ENCODE assay signal across 8 cellular contexts in the genomic region with DNA sequence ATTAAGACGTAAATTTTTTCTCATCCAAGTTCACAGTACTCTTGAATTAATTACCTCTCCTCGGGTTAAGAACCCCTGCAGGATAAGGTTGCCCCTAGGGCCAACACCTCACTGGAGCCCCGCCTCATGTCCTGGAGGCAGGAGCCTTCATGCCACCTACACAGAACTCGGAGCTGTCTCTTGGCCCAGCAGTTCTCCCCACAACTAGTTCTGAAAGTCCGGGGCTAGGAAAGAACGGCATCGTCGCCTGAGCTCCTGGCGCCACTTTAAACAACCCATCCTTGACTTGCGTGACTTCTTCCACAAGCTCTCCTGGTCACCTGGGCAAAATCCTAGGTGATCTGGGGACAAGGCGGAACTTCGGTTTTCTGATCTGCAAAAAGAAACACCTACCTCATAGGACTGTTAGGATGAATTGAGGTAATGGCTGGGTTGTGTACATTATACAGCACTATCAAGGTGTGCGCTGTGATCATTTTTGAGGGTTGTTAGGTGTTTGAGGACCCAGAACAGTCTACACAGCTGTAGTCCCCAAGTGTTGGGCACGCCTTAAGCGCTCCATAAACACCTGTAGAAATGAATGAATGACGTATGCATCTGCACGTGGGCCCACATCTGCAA. TPM values are rescaled to one million over a fixed set of nuclear protein-coding genes. Genes with fewer than 3 reads are reported as not detected.
DNase-seq lines count a peak whose midpoint lies in the region; ATAC-seq, FAIRE-seq and TF ChIP-seq lines count a peak whose summit lies in the region.

No MANE protein-coding gene starts in this region.

- FAIRE-seq in HepG2 (lab: Jason Lieb, UNC): no peak

- BruUV-seq in HepG2 (replicated peaks; lab: Mats Ljungman, UMichigan): TSS peak; percentile 70

- H3K9ac ChIP-seq in HepG2 (ENCODE audit: insufficient read depth, low read depth, low read length): peak overlapping the region; percentile 57

- no peak for DNase-seq in activated T-cell treated with anti-CD3 and anti-CD28 coated beads, Interleukin-2, amount 50 U/mL, for 24 hours
- no peak for DNase-seq in activated T-cell treated with anti-CD3 and anti-CD28 coated beads, Interleukin-2, amount 50 U/mL, for 48 hours
- no peak for DNase-seq in ascending aorta (ENCODE audit: low spot score in 2 of 2)
- no peak for DNase-seq in HepG2 (ENCODE audit: low spot score)
- no peak for DNase-seq in thoracic aorta (ENCODE audit: low spot score)
- no peak for DNase-seq in NCI-H1436 treated with DMSO at 0.1 percent for 48 hours (lab: John Stamatoyannopoulos, UW)
- no peak for DNase-seq in NCI-H187 (lab: John Stamatoyannopoulos, UW)

- intact Hi-C loops in ascending aorta (cut with DNase I): loop anchor here (5.0 kb wide), 1 partner anchor 74 kb away; no protein-coding TSS in a partner anchor
- intact Hi-C loops in HepG2 (cut with micrococcal nuclease; ENCODE audit: unreplicated experiment): loop anchor here (1.0 to 5.0 kb wide), 2 partner anchors 87 to 131 kb away; partner anchors contain the start of gene PDK1

- ATAC-seq in HepG2 (peak; percentile 1; the same call in 1 of the 3 replicates), thoracic aorta (ENCODE audit: insufficient number of reproducible peaks, low FRiP score, low read depth) (no peak), GM21515 (IDR thresholded peaks at IDR 0.05; ENCODE audit: unreplicated experiment) (no peak)

- peaks cover 8% of the 10 kb centered on the region; the same call in 1 of the 2 replicates for H4K20me1 ChIP-seq in HepG2 (ENCODE audit: insufficient read depth, low read length)

- TF ChIP-seq EP300 in HepG2 (IDR thresholded peaks at IDR 0.05; ENCODE audit: low read depth in 2 of 2, low read length in 2 of 2): no peak
- no peak for TF ChIP-seq EP300 in HepG2 (CRISPR knock-in tag; IDR thresholded peaks at IDR 0.05; ENCODE audit: borderline replicate concordance)

- peaks cover 33% of the 10 kb centered on the region for H3K79me2 ChIP-seq in HepG2 (ENCODE audit: insufficient read depth, low read length)

- H3K9me3 ChIP-seq in ascending aorta (no peaks in the 10 kb centered on the region), HepG2 (ENCODE audit: low read length) (no peaks in the 10 kb centered on the region), thoracic aorta (no peaks in the 10 kb centered on the region)

- H3K27ac Mint-ChIP-seq in activated T-cell treated with anti-CD3 and anti-CD28 coated beads, Interleukin-2, amount 50 U/mL, for 24 hours: peak overlapping the region; percentile 77

- H3K4me1 ChIP-seq in ascending aorta (peaks cover 5 to 7% of the 10 kb centered on the region in 2 donors), HepG2 (ENCODE audit: insufficient read depth, low read length) (peaks cover 33% of the 10 kb centered on the region), thoracic aorta (ENCODE audit: control insufficient read depth in 1 of 2, low read depth in 2 of 2) (peaks cover 5 to 21% of the 10 kb centered on the region in 2 donors)

- H3K4me1 Mint-ChIP-seq in activated T-cell treated with anti-CD3 and anti-CD28 coated beads, Interleukin-2, amount 50 U/mL, for 24 hours (ENCODE audit: low read depth): peaks cover 74% of the 10 kb centered on the region

- H3K4me3 ChIP-seq in ascending aorta (peak overlapping the region; percentile 68 to 85), HepG2 (replicated peaks in 1 of 3; ENCODE audit: insufficient read depth in 1 of 3, low read depth in 2 of 3, low read length in 3 of 3) (peak overlapping the region; percentile 65 to 97 (median 90); a peak in 5 of 6 replicates), thoracic aorta (peak overlapping the region; percentile 84)

- H3K36me3 ChIP-seq in ascending aorta (no peaks in the 10 kb centered on the region), HepG2 (replicated peaks in 1 of 2; ENCODE audit: control insufficient read depth in 1 of 2, insufficient read depth in 2 of 2, low read length in 2 of 2) (no peaks in the 10 kb centered on the region), thoracic aorta (no peaks in the 10 kb centered on the region)

- H3K27me3 Mint-ChIP-seq in activated T-cell treated with anti-CD3 and anti-CD28 coated beads, Interleukin-2, amount 50 U/mL, for 24 hours: peaks cover 2% of the 10 kb centered on the region

- H3K4me3 Mint-ChIP-seq in activated T-cell treated with anti-CD3 and anti-CD28 coated beads, Interleukin-2, amount 50 U/mL, for 24 hours: peak overlapping the region; percentile 76

- H3K4me2 ChIP-seq in HepG2 (ENCODE audit: low read depth, low read length): peak overlapping the region; percentile 81

- POLR2A ChIA-PET in HepG2 (lab: Yijun Ruan, JAX): interaction anchor here (0.7 to 5.2 kb wide), 10 partner anchors 14 to 321 kb away, joined by 3 to 88 read pairs (median 4); no protein-coding TSS in a partner anchor

- TF ChIP-seq POLR2A in HepG2 (IDR thresholded peaks at IDR 0.05; ENCODE audit: insufficient read depth in 1 of 2, low read depth in 2 of 2, low read length in 2 of 2): no peak

- in situ Hi-C loops in HepG2 (cut with HindIII; ENCODE audit: extremely low pct_ligation_motif_present, low pct_unique_long_range_greater_than_20kb): loop anchor here (5.0 kb wide), 1 partner anchor 36 kb away; no protein-coding TSS in a partner anchor

- WGBS in HepG2 (ENCODE audit: low lambda C conversion rate): 63% methylated on average over 17 of the region's 17 CpGs

- H3K27me3 ChIP-seq in ascending aorta (no peaks in the 10 kb centered on the region), HepG2 (ENCODE audit: control insufficient read depth in 1 of 2, insufficient read depth in 2 of 2, low read length in 2 of 2) (peaks cover 1 to 12% of the 10 kb centered on the region in 2 experiments; a peak in 2 of 5 replicates), thoracic aorta (replicated peaks; ENCODE audit: insufficient read depth) (no peaks in the 10 kb centered on the region)

- H3K36me3 Mint-ChIP-seq in activated T-cell treated with anti-CD3 and anti-CD28 coated beads, Interleukin-2, amount 50 U/mL, for 24 hours (ENCODE audit: low read depth): no peaks in the 10 kb centered on the region

- peak overlapping the region; percentile 15 for H2AFZ ChIP-seq in HepG2 (ENCODE audit: low read length)

- TF ChIP-seq CTCF in ascending aorta (IDR thresholded peaks at IDR 0.05) (no peak), HepG2 (CRISPR knock-in tag; IDR thresholded peaks at IDR 0.05) (no peak), thoracic aorta (IDR thresholded peaks at IDR 0.05) (no peak)

- CTCF ChIA-PET in HepG2 (lab: Yijun Ruan, JAX; ENCODE audit: low intra/inter-chr PET ratio, low total read pairs): interaction anchor here (3.0 kb wide), 2 partner anchors 35 to 39 kb away, joined by 12 to 17 read pairs; no protein-coding TSS in a partner anchor

- TF ChIP-seq RAD21 in HepG2 (CRISPR knock-in tag; IDR thresholded peaks at IDR 0.05): no peak

- no peaks in the 10 kb centered on the region for H3K9me3 Mint-ChIP-seq in activated T-cell treated with anti-CD3 and anti-CD28 coated beads, Interleukin-2, amount 50 U/mL, for 24 hours

- H3K27ac ChIP-seq in ascending aorta: no peak overlapping the region
- peak overlapping the region; percentile 86 for H3K27ac ChIP-seq in HepG2 (ENCODE audit: extremely low read length, insufficient read depth, low read length)
- H3K27ac ChIP-seq in thoracic aorta: no peak overlapping the region

TF ChIP-seq in HepG2, 621 proteins besides CTCF, POLR2A, EP300 and RAD21 (continues in another document):
- TF ChIP-seq, protein P1, sequence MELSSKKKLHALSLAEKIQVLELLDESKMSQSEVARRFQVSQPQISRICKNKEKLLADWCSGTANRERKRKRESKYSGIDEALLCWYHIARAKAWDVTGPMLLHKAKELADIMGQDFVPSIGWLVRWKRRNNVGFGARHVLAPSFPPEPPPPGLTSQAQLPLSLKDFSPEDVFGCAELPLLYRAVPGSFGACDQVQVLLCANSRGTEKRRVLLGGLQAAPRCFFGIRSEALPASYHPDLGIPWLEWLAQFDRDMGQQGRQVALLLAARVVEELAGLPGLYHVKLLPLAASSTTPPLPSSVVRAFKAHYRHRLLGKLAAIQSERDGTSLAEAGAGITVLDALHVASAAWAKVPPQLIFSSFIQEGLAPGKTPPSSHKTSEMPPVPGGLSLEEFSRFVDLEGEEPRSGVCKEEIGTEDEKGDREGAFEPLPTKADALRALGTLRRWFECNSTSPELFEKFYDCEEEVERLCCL (CRISPR knock-in tag; IDR thresholded peaks at IDR 0.05; ENCODE audit: borderline replicate concordance): no peak
- no peak for TF ChIP-seq ZNF10 (CRISPR knock-in tag; IDR thresholded peaks at IDR 0.05; ENCODE audit: borderline replicate concordance, low read depth)
- TF ChIP-seq ZMYM3 (CRISPR knock-in tag; IDR thresholded peaks at IDR 0.05): no peak
- no peak for TF ChIP-seq ZNF773 (CRISPR knock-in tag; IDR thresholded peaks at IDR 0.05; ENCODE audit: borderline replicate concordance)
- TF ChIP-seq CREB1 (IDR thresholded peaks at IDR 0.05): peak; percentile 72; the same call in 1 of the 2 replicates
- TF ChIP-seq CREB1 (CRISPR knock-in tag; IDR thresholded peaks at IDR 0.05): peak; percentile 36; the same call in 1 of the 2 replicates
- no peak for TF ChIP-seq IRX3 (CRISPR knock-in tag; IDR thresholded peaks at IDR 0.05; ENCODE audit: borderline replicate concordance, low read depth)

RNA-seq across cellular contexts. Expression of gene ITGA6, which starts 0.6 kb away (rescaled TPM):
- 40.7 TPM for total RNA-seq in ascending aorta
- total RNA-seq in HepG2 (2016; rRNA removed; fragmentation: Illumina TruSeq; extraction: Trizol): 49.6 and 92.5 TPM in 2 replicates
- total RNA-seq in HepG2 (2016; cell fraction: cytosol; rRNA removed; fragmentation: Illumina TruSeq; extraction: Trizol; ENCODE audit: low read depth): 4.0 and 7.3 TPM in 2 replicates
- total RNA-seq in HepG2 (2016; cell fraction: insoluble cytoplasmic fraction; rRNA removed; fragmentation: Illumina TruSeq; extraction: Trizol): 46.0 and 93.0 TPM in 2 replicates
- total RNA-seq in HepG2 (2016; cell fraction: membrane; rRNA removed; fragmentation: Illumina TruSeq; extraction: Trizol): 20.1 and 25.4 TPM in 2 replicates
- 132 and 146 TPM in 2 replicates for total RNA-seq in HepG2 (2016; cell fraction: nucleus; rRNA removed; fragmentation: Illumina TruSeq; extraction: Trizol)
- 21.6 and 24.0 TPM in 2 replicates for polyA plus RNA-seq in HepG2 (2011; rRNA removed)
- 12.2 and 19.7 TPM in 2 replicates for polyA plus RNA-seq in HepG2 (2011; cell fraction: cytosol; rRNA removed)
- 24.5 and 30.3 TPM in 2 replicates for polyA plus RNA-seq in HepG2 (2011; cell fraction: nucleus; rRNA removed)
- 55.3 and 56.2 TPM in 2 replicates for polyA plus RNA-seq in HepG2 (2012)
- 2.1 TPM in 2 replicates for polyA plus RNA-seq in HepG2 (2016; cell fraction: cytosol; fragmentation: Illumina TruSeq; extraction: Trizol; ENCODE audit: low read depth)
- 27.1 and 28.5 TPM in 2 replicates for polyA plus RNA-seq in HepG2 (2016; cell fraction: insoluble cytoplasmic fraction; fragmentation: Illumina TruSeq; extraction: Trizol; ENCODE audit: low read depth)
- polyA plus RNA-seq in HepG2 (2016; cell fraction: membrane; fragmentation: Illumina TruSeq; extraction: Trizol; ENCODE audit: low read depth): 5.3 and 7.3 TPM in 2 replicates
- 118 and 128 TPM in 2 replicates for polyA plus RNA-seq in HepG2 (2016; cell fraction: nucleus; fragmentation: Illumina TruSeq; extraction: Trizol; ENCODE audit: insufficient read depth, low read depth)
- polyA minus RNA-seq in HepG2 (2011; rRNA and poly(A)+ RNA removed; ENCODE audit: low replicate concordance): 8.5 and 31.2 TPM in 2 replicates
- polyA minus RNA-seq in HepG2 (2011; cell fraction: cytosol; rRNA and poly(A)+ RNA removed): 32.7 and 35.0 TPM in 2 replicates
- polyA minus RNA-seq in HepG2 (2011; cell fraction: nucleus; rRNA and poly(A)+ RNA removed): 106 and 110 TPM in 2 replicates
- total RNA-seq in thoracic aorta: 10 to 100 TPM; 20.2 to 27.3 TPM
